In the genomic region with DNA sequence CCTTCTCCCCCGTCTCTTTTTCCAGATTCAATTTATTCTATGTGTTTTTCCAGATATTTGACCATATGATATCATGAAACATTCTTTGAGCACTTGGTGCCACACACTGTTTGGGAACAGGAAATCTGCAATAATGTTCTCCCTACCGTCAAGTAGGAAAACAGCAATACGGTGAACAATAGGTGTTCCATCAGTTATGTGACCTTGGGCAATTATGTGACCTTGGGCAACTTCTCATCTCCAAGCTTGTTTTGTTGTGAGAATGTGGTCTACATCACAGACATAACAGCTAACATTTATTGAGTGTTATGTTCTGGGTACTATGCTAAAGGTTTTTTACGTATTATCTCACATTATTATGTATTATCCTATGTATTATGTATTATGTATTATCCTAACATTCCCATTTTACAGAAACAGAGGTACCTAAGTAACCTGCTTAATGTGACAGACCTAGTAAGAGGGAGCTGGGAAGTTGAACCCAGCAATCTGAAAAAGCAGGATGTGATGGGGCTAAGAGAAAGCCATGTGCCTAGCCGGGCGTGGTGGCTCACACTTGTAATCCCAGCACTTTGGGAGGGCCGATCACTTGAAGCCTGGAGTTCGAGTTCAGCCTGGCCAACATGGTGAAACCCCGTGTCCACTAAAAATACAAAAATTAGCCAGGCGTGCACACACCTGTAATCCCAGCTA, we compare ENCODE assay signal across 9 cellular contexts. TPM values are rescaled to one million over a fixed set of nuclear protein-coding genes. Genes with fewer than 3 reads are reported as not detected.
DNase-seq lines count a peak whose midpoint lies in the region; ATAC-seq and TF ChIP-seq lines count a peak whose summit lies in the region.
"Had no signal": no experiment of that assay in that cellular context is flagged by ENCODE, and none has a peak within 500 bp of the region (broad histone marks: within the 10 kb centered on the region; RNA-seq: fewer than 3 reads in every experiment).

No MANE protein-coding gene starts in this region.

- H3K9me3 Mint-ChIP-seq in activated CD4-positive, alpha-beta T cell treated with anti-CD3 and anti-CD28 coated beads, Interleukin-2, amount 10 ng/mL, durations not matched to agents 7 days and 5 days, result no peaks in the 10 kb centered on the region
- no peaks in the 10 kb centered on the region for H3K9me3 Mint-ChIP-seq in activated CD8-positive, alpha-beta T cell treated with anti-CD3 and anti-CD28 coated beads, Interleukin-2, amount 10 ng/mL, durations not matched to agents 7 days and 5 days (ENCODE audit: insufficient read depth)
- H3K9me3 Mint-ChIP-seq in immature natural killer cell, result no peaks in the 10 kb centered on the region

- peak overlapping the region; percentile 99 for H3K27ac Mint-ChIP-seq in activated CD4-positive, alpha-beta T cell treated with anti-CD3 and anti-CD28 coated beads, Interleukin-2, amount 10 ng/mL, durations not matched to agents 7 days and 5 days
- H3K27ac Mint-ChIP-seq in activated CD8-positive, alpha-beta T cell treated with anti-CD3 and anti-CD28 coated beads, Interleukin-2, amount 10 ng/mL, durations not matched to agents 7 days and 5 days, result peak overlapping the region; percentile 97
- H3K27ac Mint-ChIP-seq in immature natural killer cell, result peak overlapping the region; percentile 82 to 98 (median 88)

- CTCF ChIA-PET in activated CD4-positive, alpha-beta T cell treated with anti-CD3 and anti-CD28 coated beads, Interleukin-2, amount 10 ng/mL, durations not matched to agents 7 days and 5 days (lab: Charles Lee), result interaction anchor here (0.9 to 6.2 kb wide), 2 partner anchors 168 to 175 kb away, joined by 3 to 40 read pairs; no protein-coding TSS in a partner anchor
- CTCF ChIA-PET in activated CD8-positive, alpha-beta T cell treated with anti-CD3 and anti-CD28 coated beads, Interleukin-2, amount 10 ng/mL, durations not matched to agents 7 days and 5 days (lab: Charles Lee), result interaction anchor here (0.8 to 11.1 kb wide), 8 partner anchors 10 to 326 kb away, joined by 3 to 216 read pairs (median 4); no protein-coding TSS in a partner anchor

- POLR2A ChIA-PET in activated CD4-positive, alpha-beta T cell treated with anti-CD3 and anti-CD28 coated beads, Interleukin-2, amount 10 ng/mL, durations not matched to agents 7 days and 5 days (lab: Charles Lee), result no interaction called here
- POLR2A ChIA-PET in activated CD8-positive, alpha-beta T cell treated with anti-CD3 and anti-CD28 coated beads, Interleukin-2, amount 10 ng/mL, durations not matched to agents 7 days and 5 days (lab: Charles Lee), result interaction anchor here (1.0 to 2.7 kb wide), 6 partner anchors 8 to 174 kb away, joined by 3 to 11 read pairs (median 6); no protein-coding TSS in a partner anchor

- TF ChIP-seq POLR2A in suprapubic skin (IDR thresholded peaks at IDR 0.05), result no peak

- no peaks in the 10 kb centered on the region for H3K36me3 ChIP-seq in suprapubic skin

- ATAC-seq in activated CD8-positive, alpha-beta T cell treated with anti-CD3 and anti-CD28 coated beads, Interleukin-2, amount 10 ng/mL, durations not matched to agents 7 days and 5 days, result no peak
- ATAC-seq in GM18867 (IDR thresholded peaks at IDR 0.05; ENCODE audit: unreplicated experiment), result no peak

- H3K4me1 ChIP-seq in suprapubic skin, result peaks cover 49% of the 10 kb centered on the region

- peak overlapping the region; percentile 92 for H3K27ac ChIP-seq in suprapubic skin

- TF ChIP-seq EP300 in suprapubic skin (IDR thresholded peaks at IDR 0.05), result no peak

- no peaks in the 10 kb centered on the region for H3K27me3 Mint-ChIP-seq in activated CD4-positive, alpha-beta T cell treated with anti-CD3 and anti-CD28 coated beads, Interleukin-2, amount 10 ng/mL, durations not matched to agents 7 days and 5 days
- no peaks in the 10 kb centered on the region for H3K27me3 Mint-ChIP-seq in activated CD8-positive, alpha-beta T cell treated with anti-CD3 and anti-CD28 coated beads, Interleukin-2, amount 10 ng/mL, durations not matched to agents 7 days and 5 days (ENCODE audit: low read depth)
- peaks cover 6 to 8% (median 7%) of the 10 kb centered on the region in 3 donors for H3K27me3 Mint-ChIP-seq in immature natural killer cell (ENCODE audit: low read depth in 3 of 3)

- H3K36me3 Mint-ChIP-seq in activated CD4-positive, alpha-beta T cell treated with anti-CD3 and anti-CD28 coated beads, Interleukin-2, amount 10 ng/mL, durations not matched to agents 7 days and 5 days (ENCODE audit: low read depth), result peaks cover 18% of the 10 kb centered on the region
- H3K36me3 Mint-ChIP-seq in activated CD8-positive, alpha-beta T cell treated with anti-CD3 and anti-CD28 coated beads, Interleukin-2, amount 10 ng/mL, durations not matched to agents 7 days and 5 days (ENCODE audit: low read depth), result peaks cover 31% of the 10 kb centered on the region
- peaks cover 0 to 10% (median 6%) of the 10 kb centered on the region in 3 donors for H3K36me3 Mint-ChIP-seq in immature natural killer cell

- H3K4me3 Mint-ChIP-seq in activated CD4-positive, alpha-beta T cell treated with anti-CD3 and anti-CD28 coated beads, Interleukin-2, amount 10 ng/mL, durations not matched to agents 7 days and 5 days, result peak overlapping the region; percentile 98
- H3K4me3 Mint-ChIP-seq in activated CD8-positive, alpha-beta T cell treated with anti-CD3 and anti-CD28 coated beads, Interleukin-2, amount 10 ng/mL, durations not matched to agents 7 days and 5 days, result peak overlapping the region; percentile 98
- peak overlapping the region; percentile 96 to 98 (median 96) for H3K4me3 Mint-ChIP-seq in immature natural killer cell

- H3K4me1 Mint-ChIP-seq in activated CD4-positive, alpha-beta T cell treated with anti-CD3 and anti-CD28 coated beads, Interleukin-2, amount 10 ng/mL, durations not matched to agents 7 days and 5 days, result peaks cover 41% of the 10 kb centered on the region
- peaks cover 48% of the 10 kb centered on the region for H3K4me1 Mint-ChIP-seq in activated CD8-positive, alpha-beta T cell treated with anti-CD3 and anti-CD28 coated beads, Interleukin-2, amount 10 ng/mL, durations not matched to agents 7 days and 5 days (ENCODE audit: low read depth)
- peaks cover 43 to 57% of the 10 kb centered on the region in 2 donors for H3K4me1 Mint-ChIP-seq in immature natural killer cell

- WGBS in suprapubic skin, result 67% methylated on average over 10 of the region's 10 CpGs

- H3K4me3 ChIP-seq in suprapubic skin, result peak overlapping the region; percentile 69

- H3K9me3 ChIP-seq in suprapubic skin, result no peaks in the 10 kb centered on the region

- no peak for DNase-seq in activated CD4-positive, alpha-beta T cell treated with anti-CD3 and anti-CD28 coated beads, Interleukin-2, amount 10 ng/mL, durations not matched to agents 7 days and 5 days
- no peak for DNase-seq in activated CD4-positive, alpha-beta T cell treated with anti-CD3 and anti-CD28 coated beads, Interleukin-2, amount 50 U/mL, for 4 hours
- DNase-seq in activated CD8-positive, alpha-beta T cell treated with anti-CD3 and anti-CD28 coated beads, Interleukin-2, amount 10 ng/mL, durations not matched to agents 7 days and 5 days, result no peak
- no peak for DNase-seq in immature natural killer cell
- no peak for DNase-seq in suprapubic skin (ENCODE audit: low spot score in 2 of 2)
- DNase-seq in foreskin melanocyte, result no peak
- no peak for DNase-seq in stimulated activated naive CD4-positive, alpha-beta T cell (lab: John Stamatoyannopoulos, UW)

- no peak for TF ChIP-seq CTCF in suprapubic skin (IDR thresholded peaks at IDR 0.05)

- H3K27me3 ChIP-seq in suprapubic skin, result no peaks in the 10 kb centered on the region

RNA-seq across cellular contexts. Expression of a gene that starts 1.2 kb away (rescaled TPM):
- total RNA-seq in activated CD4-positive, alpha-beta T cell treated with anti-CD3 and anti-CD28 coated beads, Interleukin-2, amount 10 ng/mL, durations not matched to agents 7 days and 5 days, result 10 to 100 TPM; 74.9 to 81.6 TPM
- total RNA-seq in activated CD8-positive, alpha-beta T cell treated with anti-CD3 and anti-CD28 coated beads, Interleukin-2, amount 10 ng/mL, durations not matched to agents 7 days and 5 days, result 10 to 100 TPM; 73.7 to 80.0 TPM
- 10 to 100 TPM; 10.4 to 15.2 (median 12.4) TPM for polyA plus RNA-seq in immature natural killer cell
- total RNA-seq in suprapubic skin, result 10 to 100 TPM; 22.2 to 58.3 (median 34.3) TPM

RNA-seq across cellular contexts. Expression of a gene that starts 48.4 kb away (rescaled TPM):
- total RNA-seq in activated CD4-positive, alpha-beta T cell treated with anti-CD3 and anti-CD28 coated beads, Interleukin-2, amount 10 ng/mL, durations not matched to agents 7 days and 5 days, result 100 to 1,000 TPM; 175 to 213 TPM
- total RNA-seq in activated CD8-positive, alpha-beta T cell treated with anti-CD3 and anti-CD28 coated beads, Interleukin-2, amount 10 ng/mL, durations not matched to agents 7 days and 5 days, result 100 to 1,000 TPM; 177 to 188 TPM
- 100 to 1,000 TPM; 379 to 442 (median 439) TPM for polyA plus RNA-seq in immature natural killer cell
- 100 to 1,000 TPM; 123 to 235 (median 198) TPM for total RNA-seq in suprapubic skin

RNA-seq across cellular contexts. Expression of a gene that starts 58.6 kb away (rescaled TPM):
- total RNA-seq in activated CD4-positive, alpha-beta T cell treated with anti-CD3 and anti-CD28 coated beads, Interleukin-2, amount 10 ng/mL, durations not matched to agents 7 days and 5 days, result 1 to 10 TPM; 3.1 to 3.3 TPM
- total RNA-seq in activated CD8-positive, alpha-beta T cell treated with anti-CD3 and anti-CD28 coated beads, Interleukin-2, amount 10 ng/mL, durations not matched to agents 7 days and 5 days, result 1 to 10 TPM; 1.3 to 1.4 TPM
- polyA plus RNA-seq in immature natural killer cell, result under 1 TPM in 1 of 3 donors, not detected in 2; 0.58 TPM
- total RNA-seq in suprapubic skin, result 1 to 10 TPM in 2 of 4 donors, under 1 TPM in 2; 0.32 to 5.9 (median 1.2) TPM
- total RNA-seq: HT1080 had no signal
